Comparison of ENCODE assay signal across 1 cellular context in genomic region chr1:233025566-233025965, GRCh38.
TF ChIP-seq lines count a peak whose summit lies in the region.

No MANE protein-coding gene starts in this region.

TF ChIP-seq in WTC11, 78 proteins besides CTCF, POLR2A, EP300 and RAD21 (continued from another document):
- TF ChIP-seq USF1 (CRISPR knock-in tag; IDR thresholded peaks at IDR 0.05) (no peak), GABPB1 (CRISPR knock-in tag; IDR thresholded peaks at IDR 0.05) (no peak), ATF3 (CRISPR knock-in tag; conservative IDR thresholded peaks at IDR 0.05) (no peak)
